ENCODE assay signal across 8 cellular contexts in genomic region chr11:65502852-65503603, GRCh38. TPM values are rescaled to one million over a fixed set of nuclear protein-coding genes. Genes with fewer than 3 reads are reported as not detected.
DNase-seq lines count a peak whose midpoint lies in the region; ATAC-seq lines count a peak whose summit lies in the region.

No MANE protein-coding gene starts in this region.

- H3K9me3 ChIP-seq in esophagus (ENCODE audit: control insufficient read depth in 2 of 2, insufficient read depth in 1 of 2, low read depth in 1 of 2, low read length in 1 of 2) = no peaks in the 10 kb centered on the region

- H3K27ac ChIP-seq in esophagus (ENCODE audit: low read depth in 2 of 2, low read length in 1 of 2) = peak overlapping the region; percentile 33 to 40

- ATAC-seq in HG02884 (IDR thresholded peaks at IDR 0.05; ENCODE audit: unreplicated experiment) (no peak), HG03469 (IDR thresholded peaks at IDR 0.05; ENCODE audit: unreplicated experiment) (no peak)

- intact Hi-C loops in posterior cingulate gyrus (cut with DNase I) = no loop called here

- H3K27me3 ChIP-seq in esophagus (ENCODE audit: control insufficient read depth in 1 of 2, insufficient read depth in 2 of 2, low read length in 2 of 2) = no peaks in the 10 kb centered on the region

- peaks cover 0 to 5% of the 10 kb centered on the region in 2 donors for H3K4me1 ChIP-seq in esophagus (ENCODE audit: control insufficient read depth in 2 of 2, insufficient read depth in 2 of 2, low read length in 1 of 2)

- 1% methylated on average over 6 of the region's 6 CpGs for WGBS in esophagus, 2 donors

- DNase-seq in NCI-H748 (lab: John Stamatoyannopoulos, UW; ENCODE audit: unreplicated experiment) (peak; percentile 27), pons (ENCODE audit: low spot score) (peak; percentile 83), posterior cingulate gyrus (no peak)
- no peak for DNase-seq in activated T-cell treated with anti-CD3 and anti-CD28 coated beads, Interleukin-2, amount 50 U/mL, for 1 hour

- H3K4me3 ChIP-seq in GM08714 (ENCODE audit: low read length) (peak overlapping the region; percentile 99), esophagus (ENCODE audit: low read depth in 1 of 2, low read length in 2 of 2) (peak overlapping the region; percentile 47 to 99)

- peaks cover 3 to 15% of the 10 kb centered on the region in 2 donors for H3K36me3 ChIP-seq in esophagus (ENCODE audit: control insufficient read depth in 2 of 2, insufficient read depth in 2 of 2, low read length in 1 of 2)

RNA-seq across cellular contexts. Expression of gene MALAT1, which starts 4.2 kb away (rescaled TPM):
- 1,000 to 10,000 TPM in 1 of 2 donors, 10 to 100 TPM in 1; 94.9 to 1,950 TPM for polyA plus RNA-seq in esophagus

RNA-seq across cellular contexts. Expression of gene SCYL1, which starts 21.9 kb away (rescaled TPM):
- polyA plus RNA-seq in esophagus = 10 to 100 TPM; 41.8 to 52.4 TPM

RNA-seq across cellular contexts. Expression of gene LTBP3, which starts 55.1 kb away (rescaled TPM):
- polyA plus RNA-seq in esophagus = 10 to 100 TPM; 32.8 to 36.4 TPM

Comparison
In these comparisons a context has a peak if more than half of its experiments do, and no peak if none do; other contexts are left out.
1. DNase-seq: peak in NCI-H748 (single experiment) and pons (single experiment); none in posterior cingulate gyrus (0 of 10) and activated T-cell treated with anti-CD3 and anti-CD28 coated beads, Interleukin-2, amount 50 U/mL, for 1 hour (single experiment).